ENCODE assay signal across 22 cellular contexts in the genomic region with DNA sequence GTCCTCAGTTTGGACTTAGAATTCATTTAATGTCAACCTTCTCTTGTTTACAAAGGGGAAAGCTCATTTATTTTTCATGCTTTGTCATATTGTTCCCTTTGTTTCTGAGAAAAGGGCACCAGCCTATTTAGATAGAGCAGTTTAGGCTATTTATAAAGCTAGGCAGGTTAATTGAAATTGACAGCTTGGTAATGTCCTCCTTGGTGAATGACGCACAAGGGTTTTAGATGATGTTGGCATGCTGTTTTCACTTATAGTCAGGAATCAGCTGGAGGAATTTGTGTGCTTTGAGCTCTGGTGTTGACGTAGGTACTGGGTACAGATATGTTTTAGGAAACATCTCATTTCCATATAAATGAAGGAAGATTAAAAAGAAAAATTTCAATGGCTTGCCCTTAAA.
"Had no signal": no experiment of that assay in that cellular context is flagged by ENCODE, and none has a peak within 500 bp of the region (broad histone marks: within the 10 kb centered on the region; RNA-seq: fewer than 3 reads in every experiment).

No MANE protein-coding gene starts in this region.

- H3K4me1 ChIP-seq: body of pancreas, pancreas, prostate gland, tibial nerve had no signal

- DNase-seq: activated CD4-positive, alpha-beta T cell treated with anti-CD3 and anti-CD28 coated beads for 4 hours; activated CD4-positive, alpha-beta T cell treated with anti-CD3 and anti-CD28 coated beads, Interleukin-2, amount 50 U/mL, for 4 hours; activated CD8-positive, alpha-beta memory T cell treated with anti-CD3 and anti-CD28 coated beads for 24 hours; activated effector memory CD4-positive, alpha-beta T cell treated with Interleukin-2 at 50 U/mL for 16 hours; activated naive CD4-positive, alpha-beta T cell treated with Interleukin-2 at 50 U/mL for 16 hours; anterior cingulate cortex; body of pancreas; cortex of kidney; effector memory CD8-positive, alpha-beta T cell; foreskin fibroblast; head of caudate nucleus; mesendoderm; pancreas; stimulated activated CD4-positive, alpha-beta T cell treated with anti-CD3 and anti-CD28 coated beads, Interleukin-2, amount 100 ng/mL, for 24 hours; stimulated activated naive CD4-positive, alpha-beta T cell treated with Interleukin-2 at 50 U/mL for 16 hours; T-helper 9 cell had no signal

- ATAC-seq: body of pancreas; effector memory CD8-positive, alpha-beta T cell; left lobe of liver; pancreas had no signal

- H3K9me3 ChIP-seq: body of pancreas, pancreas, prostate gland, tibial nerve had no signal

- H3K36me3 ChIP-seq: prostate gland had no signal

- H3K4me3 ChIP-seq: body of pancreas, lung, pancreas, prostate gland, smooth muscle cell, tibial nerve had no signal

- H3K4me2 ChIP-seq: smooth muscle cell had no signal

- H3K27me3 ChIP-seq: body of pancreas, pancreas, tibial nerve had no signal

- H3K27ac ChIP-seq: body of pancreas, pancreas, prostate gland, tibial nerve, VCaP had no signal
